9 cellular contexts compared by ENCODE assay signal in the genomic region with DNA sequence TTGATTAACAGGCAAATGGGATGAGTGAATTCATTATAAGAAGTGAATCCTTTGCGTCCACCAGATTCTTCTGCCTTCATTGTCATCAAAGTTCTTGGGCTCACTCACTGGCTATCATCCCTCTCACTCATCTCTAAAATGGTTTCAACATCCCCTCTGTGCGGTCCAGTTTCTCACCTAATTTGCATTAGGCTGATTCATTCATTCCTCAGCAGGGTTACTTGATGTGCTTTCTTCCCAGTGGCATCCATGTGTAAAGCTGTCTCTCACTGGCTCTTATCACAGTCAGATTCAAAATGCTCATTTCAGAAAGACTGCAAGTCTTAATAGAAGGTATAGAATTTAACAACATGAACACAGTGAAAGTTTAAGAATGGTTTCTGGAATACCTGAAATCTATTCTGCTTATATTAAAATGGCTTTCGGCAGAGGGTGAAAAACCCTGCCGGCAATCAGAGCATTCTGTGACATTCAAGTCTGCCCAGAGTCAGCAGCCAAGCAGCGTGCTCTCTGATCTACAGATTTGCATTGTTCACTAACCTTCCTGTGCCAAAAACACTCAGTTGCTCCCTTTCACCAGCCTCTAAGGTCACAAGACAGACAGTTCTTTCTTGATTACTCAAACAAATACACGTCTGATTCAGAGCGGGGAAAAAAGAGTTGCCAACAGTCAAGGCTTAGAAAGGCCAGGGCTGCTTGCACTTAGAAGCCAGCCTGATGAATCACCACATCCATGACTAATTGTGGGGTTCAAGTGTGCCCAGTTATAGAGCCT.
DNase-seq lines count a peak whose midpoint lies in the region; ATAC-seq lines count a peak whose summit lies in the region.
"Had no signal": no experiment of that assay in that cellular context is flagged by ENCODE, and none has a peak within 500 bp of the region (broad histone marks: within the 10 kb centered on the region; RNA-seq: fewer than 3 reads in every experiment).

No MANE protein-coding gene starts in this region.

- H3K27me3 ChIP-seq in layer of hippocampus (ENCODE audit: control insufficient read depth, insufficient read depth, low read length), result no peaks in the 10 kb centered on the region

- DNase-seq in EL (peak; percentile 99), astrocyte of the hippocampus (ENCODE audit: low read depth, low spot score) (peak; percentile 96), NCI-H146 (lab: John Stamatoyannopoulos, UW) (no peak), NCI-H2196 treated with DMSO at 0.1 percent for 48 hours (lab: John Stamatoyannopoulos, UW; ENCODE audit: unreplicated experiment) (no peak)
- peak; percentile 7 to 61 for DNase-seq in stimulated activated effector memory CD8-positive, alpha-beta T cell treated with anti-CD3 and anti-CD28 coated beads, Interleukin-12 subunit alpha, Interleukin-12 subunit beta, amount 100 ng/mL, for 72 hours (ENCODE audit: low spot score in 2 of 2)

- H3K4me1 Mint-ChIP-seq in stimulated activated effector memory CD8-positive, alpha-beta T cell treated with anti-CD3 and anti-CD28 coated beads, Interleukin-12 subunit alpha, Interleukin-12 subunit beta, amount 100 ng/mL, for 72 hours, result no peaks in the 10 kb centered on the region

- H3K27ac Mint-ChIP-seq in stimulated activated effector memory CD8-positive, alpha-beta T cell treated with anti-CD3 and anti-CD28 coated beads, Interleukin-12 subunit alpha, Interleukin-12 subunit beta, amount 100 ng/mL, for 72 hours, result peak overlapping the region; percentile 59

- H3K27ac ChIP-seq in layer of hippocampus (ENCODE audit: low read depth, low read length), result peak overlapping the region; percentile 35
- H3K27ac ChIP-seq: SK-N-MC had no signal

- no peaks in the 10 kb centered on the region for H3K9me3 Mint-ChIP-seq in stimulated activated effector memory CD8-positive, alpha-beta T cell treated with anti-CD3 and anti-CD28 coated beads, Interleukin-12 subunit alpha, Interleukin-12 subunit beta, amount 100 ng/mL, for 72 hours

- H3K4me3 Mint-ChIP-seq in stimulated activated effector memory CD8-positive, alpha-beta T cell treated with anti-CD3 and anti-CD28 coated beads, Interleukin-12 subunit alpha, Interleukin-12 subunit beta, amount 100 ng/mL, for 72 hours, result peak overlapping the region; percentile 7

- H3K36me3 Mint-ChIP-seq in stimulated activated effector memory CD8-positive, alpha-beta T cell treated with anti-CD3 and anti-CD28 coated beads, Interleukin-12 subunit alpha, Interleukin-12 subunit beta, amount 100 ng/mL, for 72 hours, result no peaks in the 10 kb centered on the region

- ATAC-seq in GM21367 (IDR thresholded peaks at IDR 0.05; ENCODE audit: unreplicated experiment), result peak; percentile 92
- ATAC-seq in HG03558 (IDR thresholded peaks at IDR 0.05; ENCODE audit: extremely low read depth, unreplicated experiment), result peak; percentile 82
- peak; percentile 98 for ATAC-seq in stimulated activated effector memory CD8-positive, alpha-beta T cell treated with anti-CD3 and anti-CD28 coated beads, Interleukin-12 subunit alpha, Interleukin-12 subunit beta, amount 100 ng/mL, for 72 hours

Comparison
In these comparisons a context has a peak if more than half of its experiments do, and no peak if none do; other contexts are left out.
1. DNase-seq: peak in EL (single experiment), astrocyte of the hippocampus (single experiment) and stimulated activated effector memory CD8-positive, alpha-beta T cell treated with anti-CD3 and anti-CD28 coated beads, Interleukin-12 subunit alpha, Interleukin-12 subunit beta, amount 100 ng/mL, for 72 hours (2 of 2); none in NCI-H146 (single experiment) and NCI-H2196 treated with DMSO at 0.1 percent for 48 hours (single experiment).
2. Peak in every context shown above with its lines, with median percentiles within 50 percentile points of each other: ATAC-seq.